In the genomic region with DNA sequence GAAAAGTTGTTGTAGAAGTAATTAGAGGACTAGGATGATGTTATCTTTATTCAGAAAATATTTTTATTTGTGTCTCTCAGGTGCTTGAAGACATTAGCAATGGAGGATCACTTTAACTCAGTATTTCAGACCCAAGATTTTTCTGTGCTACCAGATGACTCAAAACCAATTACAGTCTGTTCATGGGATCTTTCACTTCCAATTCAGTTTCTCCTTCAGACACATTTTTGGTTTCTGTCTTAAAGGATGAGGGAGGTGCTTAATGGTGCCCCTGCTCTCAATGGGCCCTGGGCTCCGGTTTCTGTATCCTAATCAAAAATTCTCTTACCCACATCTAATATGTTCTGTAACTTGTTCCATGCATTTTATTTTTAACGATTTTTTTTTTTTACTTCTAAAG, we compare ENCODE assay signal across 10 cellular contexts.
"Had no signal": no experiment of that assay in that cellular context is flagged by ENCODE, and none has a peak within 500 bp of the region (broad histone marks: within the 10 kb centered on the region; RNA-seq: fewer than 3 reads in every experiment).

No MANE protein-coding gene starts in this region.

- ATAC-seq: HCT116, HepG2 had no signal

- H3K9me3 ChIP-seq: HAP-1 had no signal

- H3K27ac Mint-ChIP-seq: HFFc6, IgD-negative memory B cell had no signal

- H3K27ac ChIP-seq: GM23248, HL-60 had no signal

- DNase-seq: GM23248, GOT3, H7, HFFc6, KBM-7 had no signal

- H3K4me3 ChIP-seq: GM23248, HAP-1 had no signal

- H3K4me1 ChIP-seq: HAP-1 had no signal

- H3K9ac ChIP-seq: GM23248 had no signal

- H3K4me3 Mint-ChIP-seq: HFFc6, IgD-negative memory B cell had no signal

- H2AFZ ChIP-seq: GM23248 had no signal

- H3K36me3 ChIP-seq: HAP-1 had no signal
